ENCODE assay signal across 19 cellular contexts in the genomic region with DNA sequence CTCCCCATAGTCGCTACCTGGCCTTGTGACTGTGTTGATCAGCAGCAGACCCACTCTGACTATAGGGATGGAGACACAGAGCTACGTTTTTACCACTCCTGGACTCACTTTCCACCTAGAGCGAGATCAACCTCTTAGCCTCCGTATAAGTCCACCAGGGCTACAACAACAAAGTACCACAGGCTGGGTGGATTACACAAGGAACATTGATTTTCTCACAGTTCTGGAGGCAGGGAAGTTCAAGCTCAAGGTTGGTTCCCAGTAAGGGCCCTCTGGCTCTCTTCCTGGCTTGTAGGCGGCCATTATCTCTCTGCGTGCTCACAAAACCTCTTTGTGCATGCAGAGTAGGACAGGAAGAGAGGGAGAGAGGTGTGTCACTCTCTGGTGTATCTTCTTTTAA.
"Had no signal": no experiment of that assay in that cellular context is flagged by ENCODE, and none has a peak within 500 bp of the region (broad histone marks: within the 10 kb centered on the region; RNA-seq: fewer than 3 reads in every experiment).

No MANE protein-coding gene starts in this region.

- H3K36me3 ChIP-seq: SJSA1 had no signal

- FAIRE-seq: RCC 7860 had no signal

- H3K27ac ChIP-seq: SJSA1, SK-N-MC had no signal

- H3K4me1 ChIP-seq: SJSA1 had no signal

- H3K27me3 ChIP-seq: SJSA1 had no signal

- DNase-seq: Karpas-422, KG1, MM.1S, NCI-H1092 treated with DMSO at 0.1 percent for 48 hours, NCI-H1436, NCI-H187, NCI-H2029, NCI-H2081 treated with DMSO at 0.1 percent for 48 hours, NCI-H2171 treated with DMSO at 0.1 percent for 48 hours, NCI-H345, NCI-H524, NCI-H69, NCI-H774, Right ventricle myocardium superior, RPMI8226, SIG-M5 had no signal

- H3K9me3 ChIP-seq: SJSA1 had no signal

- H3K4me3 ChIP-seq: SJSA1, SK-N-MC had no signal
